In genomic region chr10:44659350-44659749, GRCh38 we compare ENCODE assay signal across 21 cellular contexts.
DNase-seq lines count a peak whose midpoint lies in the region; ATAC-seq, FAIRE-seq and TF ChIP-seq lines count a peak whose summit lies in the region.
"Had no signal": no experiment of that assay in that cellular context is flagged by ENCODE, and none has a peak within 500 bp of the region (broad histone marks: within the 10 kb centered on the region; RNA-seq: fewer than 3 reads in every experiment).

No MANE protein-coding gene starts in this region.

- peak overlapping the region; percentile 51; the same call in 1 of the 2 replicates for H2AFZ ChIP-seq in H1 (ENCODE audit: low read length)
- H2AFZ ChIP-seq: GM23248 had no signal

- H3K4ac ChIP-seq in H1 (replicated peaks; ENCODE audit: insufficient read length, low read depth, low read length), result no peak overlapping the region

- no peak overlapping the region for H2BK20ac ChIP-seq in H1 (ENCODE audit: low read length)

- no peak overlapping the region for H4K91ac ChIP-seq in H1 (replicated peaks; ENCODE audit: insufficient read length, low read length)

- H3K9me3 ChIP-seq in H1 (ENCODE audit: insufficient read depth in 2 of 2, low read depth in 1 of 2, low read length in 1 of 2) (no peaks in the 10 kb centered on the region), vagina (no peaks in the 10 kb centered on the region), WERI-Rb-1 (ENCODE audit: severe bottlenecking) (no peaks in the 10 kb centered on the region)
- H3K9me3 ChIP-seq: A549, HAP-1 had no signal

- TF ChIP-seq CTCF in H1 (IDR thresholded peaks at IDR 0.05; ENCODE audit: control extremely low read depth in 1 of 3, insufficient read depth in 1 of 3, low read depth in 1 of 3, low read length in 3 of 3) (no peak), foreskin fibroblast (IDR thresholded peaks at IDR 0.05; ENCODE audit: low read depth, low read length) (no peak), vagina (IDR thresholded peaks at IDR 0.05) (no peak), WERI-Rb-1 (IDR thresholded peaks at IDR 0.05; ENCODE audit: low read depth, low read length) (no peak)

- TF ChIP-seq EP300 in H1 (IDR thresholded peaks at IDR 0.05; ENCODE audit: borderline replicate concordance in 1 of 2, low read depth in 2 of 2, low read length in 2 of 2), result no peak

- no peak for FAIRE-seq in H1 (lab: Jason Lieb, UNC)
- FAIRE-seq: A549, GM12892, H54 had no signal

- H3K23ac ChIP-seq in H1 (ENCODE audit: insufficient read length), result no peak overlapping the region

- 94% methylated on average over 3 of the region's 3 CpGs; no CpG with 5 or more reads in 1 of the 2 experiments for WGBS in H1 (ENCODE audit: extremely low coverage in 1 of 2, insufficient coverage in 1 of 2, insufficient read length in 1 of 2, insufficient replicate concordance in 2 of 2, low coverage in 1 of 2, low lambda C conversion rate in 2 of 2, missing lambda C conversion rate in 1 of 2), 2 experiments

- no peak for TF ChIP-seq RAD21 in H1 (IDR thresholded peaks at IDR 0.05 in 1 of 2, conservative IDR thresholded peaks at IDR 0.05 in 1 of 2; ENCODE audit: low read depth in 2 of 2, low read length in 2 of 2)

- no peak overlapping the region for H3K9ac ChIP-seq in H1 (replicated peaks in 1 of 4; ENCODE audit: extremely low read depth in 1 of 4, low read depth in 3 of 4, low read length in 3 of 4)
- H3K9ac ChIP-seq: GM23248 had no signal

- H3K36me3 ChIP-seq in H1 (ENCODE audit: control insufficient read depth in 2 of 4, insufficient read depth in 4 of 4, low read length in 3 of 4) (no peaks in the 10 kb centered on the region), vagina (no peaks in the 10 kb centered on the region), WERI-Rb-1 (no peaks in the 10 kb centered on the region)
- H3K36me3 ChIP-seq: HAP-1 had no signal

- POLR2A ChIA-PET in H1 (lab: Charles Lee; ENCODE audit: partially characterized antibody), result no interaction called here

- intact Hi-C loops in vagina (cut with DNase I), result no loop called here

- no peak overlapping the region for H4K8ac ChIP-seq in H1 (ENCODE audit: extremely low read depth, insufficient read depth, low read length)

- no peak overlapping the region for H3K4me2 ChIP-seq in H1 (ENCODE audit: insufficient read depth in 1 of 2, low read depth in 2 of 2, low read length in 2 of 2)
- H3K4me2 ChIP-seq: A549 had no signal

- TF ChIP-seq POLR2A in H1 (IDR thresholded peaks at IDR 0.05; ENCODE audit: control extremely low read depth in 1 of 2, low read depth in 2 of 2, low read length in 2 of 2) (no peak), vagina (IDR thresholded peaks at IDR 0.05) (no peak)

- H3K18ac ChIP-seq in H1 (ENCODE audit: extremely low read depth, low read length), result no peak overlapping the region

- H3K56ac ChIP-seq in H1 (replicated peaks; ENCODE audit: insufficient read length, low read depth, low read length), result no peak overlapping the region

- no peak overlapping the region for H2BK5ac ChIP-seq in H1 (ENCODE audit: low read depth, low read length)

- H3K23me2 ChIP-seq in H1 (ENCODE audit: low read depth, low read length), result no peaks in the 10 kb centered on the region

- H3K27ac ChIP-seq in H1 (ENCODE audit: low read depth, low read length), result no peak overlapping the region
- H3K27ac ChIP-seq in vagina, result peak overlapping the region; percentile 5
- no peak overlapping the region for H3K27ac ChIP-seq in WERI-Rb-1
- H3K27ac ChIP-seq: A549, GM23248 had no signal

- no peak overlapping the region for H2BK120ac ChIP-seq in H1 (replicated peaks; ENCODE audit: low read depth, low read length)

- no peaks in the 10 kb centered on the region for H4K20me1 ChIP-seq in H1 (replicated peaks in 1 of 2; ENCODE audit: control insufficient read depth in 1 of 2, insufficient read depth in 2 of 2, low read length in 2 of 2)

- H3K4me3 ChIP-seq in H1 (ENCODE audit: extremely low read depth in 1 of 4, insufficient read depth in 2 of 4, low read depth in 3 of 4, low read length in 4 of 4) (no peak overlapping the region), foreskin fibroblast (ENCODE audit: low read depth in 1 of 2, low read length in 2 of 2) (no peak overlapping the region), vagina (no peak overlapping the region), WERI-Rb-1 (ENCODE audit: low read depth, low read length) (no peak overlapping the region)
- H3K4me3 ChIP-seq: A549, GM23248, HAP-1 had no signal

- CTCF ChIA-PET in H1 (lab: Charles Lee; ENCODE audit: partially characterized antibody), result no interaction called here

- no peak overlapping the region for H2BK15ac ChIP-seq in H1 (ENCODE audit: low read length)

- H3K14ac ChIP-seq in H1 (ENCODE audit: insufficient read length), result no peak overlapping the region

- DNase-seq in EH (ENCODE audit: low read depth), result peak; percentile 32
- DNase-seq in H1 (ENCODE audit: low read depth in 1 of 2, low spot score in 2 of 2), result no peak
- DNase-seq in foreskin fibroblast, result peak; percentile 36 to 65
- no peak for DNase-seq in vagina (ENCODE audit: extremely low spot score in 2 of 2)
- DNase-seq in WERI-Rb-1, result no peak
- DNase-seq in NCI-H510A treated with DMSO at 0.1 percent for 48 hours (lab: John Stamatoyannopoulos, UW), result no peak
- DNase-seq: 8988T; ACHN; C1 segment of cervical spinal cord; Calu3; CD4-positive, alpha-beta memory T cell; COR-L47; DMS53; DMS79 treated with DMSO at 0.1 percent for 48 hours; GM23248; HFFc6 had no signal

- no peak for ATAC-seq in GM18520 (IDR thresholded peaks at IDR 0.05; ENCODE audit: unreplicated experiment)
- ATAC-seq: A549 had no signal

- H2AK5ac ChIP-seq in H1 (ENCODE audit: low read depth, low read length), result no peak overlapping the region

- no peak overlapping the region for H2BK12ac ChIP-seq in H1 (ENCODE audit: low read depth, low read length)

- no peaks in the 10 kb centered on the region for H3K27me3 ChIP-seq in H1 (replicated peaks in 1 of 4; ENCODE audit: control insufficient read depth in 3 of 4, extremely low read depth in 1 of 4, insufficient read depth in 3 of 4, low read length in 3 of 4)
- no peaks in the 10 kb centered on the region for H3K27me3 ChIP-seq in vagina
- H3K27me3 ChIP-seq in WERI-Rb-1 (ENCODE audit: insufficient read depth, low read depth, severe bottlenecking), result peaks cover 50% of the 10 kb centered on the region

- no peaks in the 10 kb centered on the region for H3K79me2 ChIP-seq in H1 (ENCODE audit: control insufficient read depth in 1 of 2, insufficient read depth in 2 of 2, low read length in 2 of 2)

- H4K5ac ChIP-seq in H1 (ENCODE audit: insufficient read length, low read depth, low read length), result no peak overlapping the region

- H3K4me1 ChIP-seq in H1 (replicated peaks in 1 of 4; ENCODE audit: control insufficient read depth in 3 of 4, insufficient read depth in 4 of 4, low read length in 3 of 4) (no peaks in the 10 kb centered on the region), vagina (peaks cover 17% of the 10 kb centered on the region)
- H3K4me1 ChIP-seq: A549, HAP-1 had no signal

- H3K79me1 ChIP-seq in H1 (ENCODE audit: low read depth, low read length), result no peaks in the 10 kb centered on the region

TF ChIP-seq in H1, 55 proteins besides CTCF, POLR2A, EP300 and RAD21:
- no peak for TF ChIP-seq NANOG (IDR thresholded peaks at IDR 0.05; ENCODE audit: insufficient read depth, low read depth, low read length, poor library complexity, severe bottlenecking)

Comparison
In these comparisons a context has a peak if more than half of its experiments do, and no peak if none do; other contexts are left out.
1. DNase-seq: peak in EH (single experiment) and foreskin fibroblast (2 of 2); none in H1 (0 of 2), vagina (0 of 2), WERI-Rb-1 (single experiment) and NCI-H510A treated with DMSO at 0.1 percent for 48 hours (single experiment).